Comparison of ENCODE assay signal across 1 cellular context in the genomic region with DNA sequence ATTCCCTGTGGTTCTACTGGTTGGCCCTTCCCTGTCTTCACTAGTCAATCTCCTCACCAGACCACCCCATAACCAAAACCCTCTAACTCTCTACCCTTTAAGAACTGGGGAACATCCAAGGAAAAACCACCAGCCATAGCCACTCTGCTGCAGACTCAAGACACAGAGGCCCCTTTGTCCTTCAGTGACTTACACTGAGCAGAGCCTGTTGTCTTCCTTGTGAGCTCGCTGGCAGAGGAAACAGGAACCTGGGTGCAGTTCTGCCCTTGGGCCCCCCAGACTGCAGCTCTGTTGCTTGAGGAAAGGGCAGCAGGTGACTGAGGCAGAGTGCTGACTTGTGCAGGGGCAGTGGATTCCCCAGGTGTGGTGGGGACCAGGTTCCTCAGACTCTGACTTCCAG.
TF ChIP-seq lines count a peak whose summit lies in the region.

No MANE protein-coding gene starts in this region.

TF ChIP-seq in WTC11, 78 proteins besides CTCF, POLR2A, EP300 and RAD21 (continued from another document):
- TF ChIP-seq PRRX2 (CRISPR knock-in tag; IDR thresholded peaks at IDR 0.05) (no peak), KAT7 (CRISPR knock-in tag; IDR thresholded peaks at IDR 0.05; ENCODE audit: borderline replicate concordance) (no peak), SOX15 (CRISPR knock-in tag; IDR thresholded peaks at IDR 0.05) (no peak), FOXK1 (CRISPR knock-in tag; IDR thresholded peaks at IDR 0.05) (no peak)
- TF ChIP-seq, protein P1, sequence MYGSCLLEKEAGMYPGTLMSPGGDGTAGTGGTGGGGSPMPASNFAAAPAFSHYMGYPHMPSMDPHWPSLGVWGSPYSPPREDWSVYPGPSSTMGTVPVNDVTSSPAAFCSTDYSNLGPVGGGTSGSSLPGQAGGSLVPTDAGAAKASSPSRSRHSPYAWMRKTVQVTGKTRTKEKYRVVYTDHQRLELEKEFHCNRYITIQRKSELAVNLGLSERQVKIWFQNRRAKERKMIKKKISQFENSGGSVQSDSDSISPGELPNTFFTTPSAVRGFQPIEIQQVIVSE (CRISPR knock-in tag; IDR thresholded peaks at IDR 0.05; ENCODE audit: borderline replicate concordance): no peak
- TF ChIP-seq, protein P2, sequence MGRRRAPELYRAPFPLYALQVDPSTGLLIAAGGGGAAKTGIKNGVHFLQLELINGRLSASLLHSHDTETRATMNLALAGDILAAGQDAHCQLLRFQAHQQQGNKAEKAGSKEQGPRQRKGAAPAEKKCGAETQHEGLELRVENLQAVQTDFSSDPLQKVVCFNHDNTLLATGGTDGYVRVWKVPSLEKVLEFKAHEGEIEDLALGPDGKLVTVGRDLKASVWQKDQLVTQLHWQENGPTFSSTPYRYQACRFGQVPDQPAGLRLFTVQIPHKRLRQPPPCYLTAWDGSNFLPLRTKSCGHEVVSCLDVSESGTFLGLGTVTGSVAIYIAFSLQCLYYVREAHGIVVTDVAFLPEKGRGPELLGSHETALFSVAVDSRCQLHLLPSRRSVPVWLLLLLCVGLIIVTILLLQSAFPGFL (CRISPR knock-in tag; IDR thresholded peaks at IDR 0.05; ENCODE audit: borderline replicate concordance): no peak
